In genomic region chr18:30499721-30500120, GRCh38 we compare ENCODE assay signal across 32 cellular contexts.
"Had no signal": no experiment of that assay in that cellular context is flagged by ENCODE, and none has a peak within 500 bp of the region (broad histone marks: within the 10 kb centered on the region; RNA-seq: fewer than 3 reads in every experiment).

No MANE protein-coding gene starts in this region.

- H3K36me3 ChIP-seq: MG63, Peyer's patch had no signal

- H3K27ac ChIP-seq: Peyer's patch, SK-N-MC had no signal

- H3K27me3 ChIP-seq: MG63, Peyer's patch had no signal

- H3K4me1 ChIP-seq: Peyer's patch had no signal

- H3K9me3 ChIP-seq: MG63, Peyer's patch had no signal

- DNase-seq: Kasumi-1, MG63, NCI-H1048, NCI-H1092 treated with DMSO at 0.1 percent for 48 hours, NCI-H1105 treated with DMSO at 0.1 percent for 48 hours, NCI-H1417, NCI-H1436, NCI-H146, NCI-H1694, NCI-H187, NCI-H1930, NCI-H2029 treated with DMSO at 0.1 percent for 48 hours, NCI-H2081 treated with DMSO at 0.1 percent for 48 hours, NCI-H2107, NCI-H2171, NCI-H226, NCI-H446 treated with DMSO at 0.1 percent for 48 hours, NCI-H510A, NCI-H524, NCI-H526, NCI-H69, NCI-H748 treated with DMSO at 0.1 percent for 48 hours, NCI-H82, OCI-M1, PC-3, Peyer's patch, Right ventricle myocardium superior, RPMI8226, SHP77 treated with DMSO at 0.1 percent for 48 hours, T-cell had no signal

- H3K4me3 ChIP-seq: MG63, Peyer's patch, SK-N-MC had no signal

- ATAC-seq: PC-3, SK-N-SH treated with all-trans-retinoic acid at 6 μM for 48 hours, T-cell had no signal
